21 cellular contexts compared by ENCODE assay signal in the genomic region with DNA sequence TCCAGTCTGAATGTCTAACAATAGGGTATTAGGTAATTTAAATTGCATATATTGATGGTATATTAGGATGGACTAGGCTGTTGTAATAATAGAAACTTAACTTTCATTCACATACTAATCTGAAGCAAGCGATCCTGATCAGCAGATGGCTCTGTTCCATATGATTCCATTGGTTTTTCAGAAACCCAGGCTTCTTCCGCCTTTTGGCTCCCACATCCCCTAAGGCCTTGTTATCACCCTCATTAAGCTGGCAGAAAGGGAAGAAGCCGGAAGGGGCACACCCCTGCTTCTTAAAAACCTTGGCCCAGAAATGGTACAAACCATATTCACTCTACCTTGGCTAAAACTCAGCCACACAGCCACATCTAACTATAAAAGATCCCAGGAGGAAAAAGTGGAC.
DNase-seq lines count a peak whose midpoint lies in the region; ATAC-seq and TF ChIP-seq lines count a peak whose summit lies in the region.
"Had no signal": no experiment of that assay in that cellular context is flagged by ENCODE, and none has a peak within 500 bp of the region (broad histone marks: within the 10 kb centered on the region; RNA-seq: fewer than 3 reads in every experiment).

No MANE protein-coding gene starts in this region.

- CTCF ChIA-PET in A673 (lab: Charles Lee) = interaction anchor here (0.6 to 1.5 kb wide), 2 partner anchors 70 to 294 kb away, joined by 3 read pairs; no protein-coding TSS in a partner anchor
- CTCF ChIA-PET in mammary epithelial cell (lab: Charles Lee; ENCODE audit: low non-redundant PET) = no interaction called here

- peak overlapping the region; percentile 67 for H3K27ac ChIP-seq in A673 (ENCODE audit: low read depth, low read length, poor library complexity, severe bottlenecking)
- H3K27ac ChIP-seq in mammary epithelial cell (ENCODE audit: insufficient read depth, low read depth, low read length) = no peak overlapping the region
- H3K27ac ChIP-seq: ascending aorta, testis had no signal

- in situ Hi-C loops in mammary epithelial cell (cut with MboI; ENCODE audit: low sequenced_read_pairs in 2 of 2) = no loop called here

- peak; percentile 26; the same call in 1 of the 2 replicates for TF ChIP-seq CTCF in A673 (conservative IDR thresholded peaks at IDR 0.05; ENCODE audit: low read depth, low read length)
- TF ChIP-seq CTCF in mammary epithelial cell (conservative IDR thresholded peaks at IDR 0.05 in 1 of 2, IDR thresholded peaks at IDR 0.05 in 1 of 2; ENCODE audit: extremely low read depth in 1 of 2, insufficient read depth in 1 of 2, low read depth in 1 of 2, low read length in 2 of 2) = no peak

- intact Hi-C loops in A673 (cut with micrococcal nuclease; ENCODE audit: unreplicated experiment) (no loop called here), mammary epithelial cell (cut with micrococcal nuclease) (no loop called here)

- H3K27me3 ChIP-seq in A673 (replicated peaks; ENCODE audit: insufficient read depth, low read depth, low read length, poor library complexity) (no peaks in the 10 kb centered on the region), mammary epithelial cell (ENCODE audit: insufficient read depth, low read length) (no peaks in the 10 kb centered on the region)
- H3K27me3 ChIP-seq: ascending aorta, testis had no signal

- H3K79me2 ChIP-seq in mammary epithelial cell (ENCODE audit: insufficient read depth, low read length) = no peaks in the 10 kb centered on the region

- no peak overlapping the region for H3K9ac ChIP-seq in mammary epithelial cell (ENCODE audit: insufficient read depth, low read length)

- peak overlapping the region; percentile 60 for H2AFZ ChIP-seq in mammary epithelial cell (ENCODE audit: low read depth, low read length)

- H3K36me3 ChIP-seq in A673 (ENCODE audit: insufficient read depth, low read length, poor library complexity, severe bottlenecking) = no peaks in the 10 kb centered on the region
- no peaks in the 10 kb centered on the region for H3K36me3 ChIP-seq in mammary epithelial cell (ENCODE audit: insufficient read depth, low read length)
- H3K36me3 ChIP-seq: ascending aorta had no signal

- WGBS in mammary epithelial cell (ENCODE audit: low coverage, missing lambda C conversion rate) = 28% methylated on average over 3 of the region's 3 CpGs

- H4K20me1 ChIP-seq in mammary epithelial cell (ENCODE audit: insufficient read depth, low read length) = no peaks in the 10 kb centered on the region

- H3K9me3 ChIP-seq in A673 (ENCODE audit: low read depth, low read length, poor library complexity, severe bottlenecking) = no peaks in the 10 kb centered on the region
- H3K9me3 ChIP-seq in mammary epithelial cell (replicated peaks; ENCODE audit: insufficient read depth, low read length) = no peaks in the 10 kb centered on the region
- H3K9me3 ChIP-seq: ascending aorta, testis had no signal

- DNase-seq in A673 (ENCODE audit: low spot score) (peak; percentile 87), NCI-H446 (lab: John Stamatoyannopoulos, UW) (peak; percentile 67 to 68), mammary epithelial cell (no peak), medulla oblongata (ENCODE audit: extremely low spot score) (peak; percentile 13), epidermal melanocyte (ENCODE audit: insufficient read length, low spot score) (no peak)
- DNase-seq in activated CD4-positive, alpha-beta T cell treated with anti-CD3 and anti-CD28 coated beads for 1 hour = no peak
- DNase-seq in central memory CD4-positive, alpha-beta T cell = no peak
- DNase-seq: ACHN; activated B cell treated with CpG ODN at 0.5 μM for 24 hours; activated CD8-positive, alpha-beta T cell treated with anti-CD3 and anti-CD28 coated beads for 36 hours; activated naive CD4-positive, alpha-beta T cell treated with anti-CD3 and anti-CD28 coated beads, Interleukin-2, amount 50 U/mL, for 16 hours; activated T-cell treated with anti-CD3 and anti-CD28 coated beads, Interleukin-2, amount 50 U/mL, for 4 hours; CD4-positive, alpha-beta T cell; HFFc6; IMR-90; nephron progenitor cell; stimulated activated CD4-positive, alpha-beta T cell treated with anti-CD3 and anti-CD28 coated beads, Interleukin-15, amount 100 ng/mL, for 24 hours; T-helper 1 cell had no signal

- dilution Hi-C loops in mammary epithelial cell (cut with HindIII; ENCODE audit: low sequenced_read_pairs) = no loop called here

- H3K4me3 ChIP-seq in A673 (ENCODE audit: low read depth, low read length, poor library complexity, severe bottlenecking) = peak overlapping the region; percentile 10
- H3K4me3 ChIP-seq in mammary epithelial cell (replicated peaks in 1 of 3; ENCODE audit: insufficient read depth in 1 of 3, low read depth in 2 of 3, low read length in 3 of 3) = no peak overlapping the region
- H3K4me3 ChIP-seq: ascending aorta, testis had no signal

- no peak overlapping the region for H3K4me2 ChIP-seq in mammary epithelial cell (ENCODE audit: insufficient read depth, low read depth, low read length)

- BruUV-seq in A673 (replicated peaks; lab: Mats Ljungman, UMichigan) = no TSS peak
- BruUV-seq in mammary epithelial cell (replicated peaks; lab: Mats Ljungman, UMichigan) = no TSS peak

- POLR2A ChIA-PET in A673 (lab: Charles Lee; ENCODE audit: low non-redundant PET) = interaction anchor here (0.6 kb wide), 1 partner anchor 55 kb away, joined by 3 read pairs; no protein-coding TSS in a partner anchor

- peaks cover 13% of the 10 kb centered on the region for H3K4me1 ChIP-seq in A673 (ENCODE audit: insufficient read depth, low read length, poor library complexity, severe bottlenecking)
- no peaks in the 10 kb centered on the region for H3K4me1 ChIP-seq in mammary epithelial cell (ENCODE audit: insufficient read depth, low read length)
- H3K4me1 ChIP-seq: ascending aorta, testis had no signal

- ATAC-seq in GM18868 (IDR thresholded peaks at IDR 0.05; ENCODE audit: unreplicated experiment) = no peak
- ATAC-seq: activated CD8-positive, alpha-beta T cell treated with anti-CD3 and anti-CD28 coated beads for 36 hours; activated T-cell treated with anti-CD3 and anti-CD28 coated beads, Interleukin-2, amount 50 U/mL, for 4 hours had no signal

Comparison
In these comparisons a context has a peak if more than half of its experiments do, and no peak if none do; other contexts are left out.
1. DNase-seq: peak in A673 (single experiment), NCI-H446 (2 of 2) and medulla oblongata (single experiment); none in mammary epithelial cell (single experiment), epidermal melanocyte (single experiment), activated CD4-positive, alpha-beta T cell treated with anti-CD3 and anti-CD28 coated beads for 1 hour (single experiment) and central memory CD4-positive, alpha-beta T cell (single experiment).